Comparison of ENCODE assay signal across 26 cellular contexts in genomic region chr18:78624646-78625279, GRCh38.
"Had no signal": no experiment of that assay in that cellular context is flagged by ENCODE, and none has a peak within 500 bp of the region (broad histone marks: within the 10 kb centered on the region; RNA-seq: fewer than 3 reads in every experiment).

No MANE protein-coding gene starts in this region.

- H3K9me3 ChIP-seq: prostate gland, transverse colon, vagina had no signal

- H3K4me3 ChIP-seq: heart right ventricle, prostate gland, right atrium auricular region, skin epidermis, transverse colon, vagina had no signal

- DNase-seq: activated CD4-positive, alpha-beta T cell treated with anti-CD3 and anti-CD28 coated beads for 36 hours; activated CD4-positive, alpha-beta T cell treated with anti-CD3 and anti-CD28 coated beads, Interleukin-2, amount 50 U/mL, for 4 hours; activated CD8-positive, alpha-beta memory T cell treated with anti-CD3 and anti-CD28 coated beads for 24 hours; activated CD8-positive, alpha-beta memory T cell treated with anti-CD3 and anti-CD28 coated beads, Interleukin-2, amount 50 U/mL, for 4 hours; activated naive CD4-positive, alpha-beta T cell treated with Interleukin-2 at 50 U/mL for 16 hours; activated naive CD8-positive, alpha-beta T cell treated with anti-CD3 and anti-CD28 coated beads, Interleukin-2, amount 10 ng/mL, durations not matched to agents 7 days and 5 days; activated T-cell treated with anti-CD3 and anti-CD28 coated beads, Interleukin-2, amount 50 U/mL, for 4 hours; amniotic stem cell; cerebellar nuclear complex; cortex of kidney; heart right ventricle; islet precursor cell; left cardiac atrium; mesenchymal stem cell; naive B cell; stimulated activated CD4-positive, alpha-beta T cell treated with anti-CD3 and anti-CD28 coated beads, Interleukin-1b, Interleukin-23, amount 100 ng/mL, for 48 hours; T-helper 1 cell; transverse colon had no signal

- FAIRE-seq: bronchial epithelial cell, TTC549 had no signal

- H3K36me3 ChIP-seq: heart right ventricle, prostate gland, right atrium auricular region, transverse colon, vagina had no signal

- ATAC-seq: activated CD4-positive, alpha-beta T cell treated with anti-CD3 and anti-CD28 coated beads for 36 hours; activated T-cell treated with anti-CD3 and anti-CD28 coated beads, Interleukin-2, amount 50 U/mL, for 4 hours; heart right ventricle; left cardiac atrium; stimulated activated memory B cell treated with anti-CD40 and anti-IgM and Interleukin-4, amounts not matched to agents 10 μg/mL and 1 μg/mL and 100 μg/mL, for 72 hours had no signal

- H3K27me3 ChIP-seq: right atrium auricular region, vagina had no signal

- H3K4me1 ChIP-seq: heart right ventricle, prostate gland, right atrium auricular region, transverse colon, vagina had no signal

- H3K27ac ChIP-seq: epithelial cell of prostate, heart right ventricle, prostate gland, right atrium auricular region, skin epidermis, transverse colon, vagina had no signal
